Comparison of ENCODE assay signal across 19 cellular contexts in the genomic region with DNA sequence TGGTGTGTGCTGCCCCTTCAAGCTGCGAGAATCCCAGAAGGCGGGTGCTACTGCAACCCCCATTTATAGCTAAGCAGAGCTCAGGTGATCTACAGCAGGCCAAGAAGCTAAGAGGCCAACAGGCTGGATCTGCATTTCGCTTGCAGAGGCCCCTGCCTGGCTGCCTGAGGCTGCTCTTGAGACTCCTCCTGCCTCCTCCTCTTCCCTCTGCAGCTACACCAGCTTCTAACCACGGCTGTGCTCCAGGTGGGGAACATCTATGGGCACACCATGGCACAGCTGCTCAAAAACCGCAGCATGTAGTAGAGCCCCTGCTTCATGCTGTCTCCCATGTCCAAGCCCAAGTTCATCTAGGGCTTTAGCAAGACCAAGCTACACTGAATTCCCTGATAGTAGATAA.
DNase-seq lines count a peak whose midpoint lies in the region; ATAC-seq and TF ChIP-seq lines count a peak whose summit lies in the region.
"Had no signal": no experiment of that assay in that cellular context is flagged by ENCODE, and none has a peak within 500 bp of the region (broad histone marks: within the 10 kb centered on the region; RNA-seq: fewer than 3 reads in every experiment).

No MANE protein-coding gene starts in this region.

- no peak overlapping the region for H3K27ac Mint-ChIP-seq in type B pancreatic cell
- H3K27ac Mint-ChIP-seq: B cell; CD4-positive, CD25-positive, alpha-beta regulatory T cell; CD8-positive, alpha-beta T cell had no signal

- H3K4me1 Mint-ChIP-seq in type B pancreatic cell (ENCODE audit: unreplicated experiment) = no peaks in the 10 kb centered on the region
- H3K4me1 Mint-ChIP-seq: B cell; CD4-positive, CD25-positive, alpha-beta regulatory T cell had no signal

- DNase-seq in NCI-H82 (lab: John Stamatoyannopoulos, UW) (peak; percentile 11), NCI-H82 treated with DMSO at 0.1 percent for 48 hours (lab: John Stamatoyannopoulos, UW; ENCODE audit: unreplicated experiment) (no peak), DND-41 (peak; percentile 21), RPMI8226 (peak; percentile 83), type B pancreatic cell (ENCODE audit: extremely low spot score, unreplicated experiment) (peak; percentile 47), DMS114 treated with DMSO at 0.1 percent for 48 hours (lab: John Stamatoyannopoulos, UW; ENCODE audit: unreplicated experiment) (no peak)
- DNase-seq: Caco-2; CD4-positive, CD25-positive, alpha-beta regulatory T cell; CD8-positive, alpha-beta T cell; DMS79; GF-D8; GM23248; H7; HCEC 1CT had no signal

- H3K36me3 Mint-ChIP-seq in type B pancreatic cell = no peaks in the 10 kb centered on the region
- H3K36me3 Mint-ChIP-seq: CD4-positive, CD25-positive, alpha-beta regulatory T cell; CD8-positive, alpha-beta T cell had no signal

- H3K9me3 Mint-ChIP-seq in type B pancreatic cell = peaks cover 6% of the 10 kb centered on the region
- H3K9me3 Mint-ChIP-seq: CD4-positive, CD25-positive, alpha-beta regulatory T cell; CD8-positive, alpha-beta T cell had no signal

- H3K9me3 ChIP-seq in DND-41 (ENCODE audit: insufficient read depth, low read length, severe bottlenecking) = peaks cover 2% of the 10 kb centered on the region
- H3K9me3 ChIP-seq: Caco-2 had no signal

- no peak overlapping the region for H3K4me3 ChIP-seq in DND-41 (ENCODE audit: low read depth in 1 of 2, low read length in 2 of 2)
- H3K4me3 ChIP-seq: BLaER1, GM23248 had no signal

- no peak overlapping the region for H2AFZ ChIP-seq in DND-41 (ENCODE audit: low read depth, low read length)
- H2AFZ ChIP-seq: GM23248 had no signal

- H3K4me2 ChIP-seq in DND-41 (ENCODE audit: insufficient read depth, low read length) = no peak overlapping the region
- H3K4me2 ChIP-seq: BLaER1 had no signal

- H4K20me1 ChIP-seq in DND-41 (ENCODE audit: insufficient read depth, low read length) = no peaks in the 10 kb centered on the region
- H4K20me1 ChIP-seq: BLaER1 had no signal

- no peak overlapping the region for H3K4me3 Mint-ChIP-seq in type B pancreatic cell
- H3K4me3 Mint-ChIP-seq: B cell; CD4-positive, CD25-positive, alpha-beta regulatory T cell; CD8-positive, alpha-beta T cell had no signal

- ATAC-seq in DND-41 (ENCODE audit: insufficient read depth, low read depth) (peak; percentile 72), GM18519 (IDR thresholded peaks at IDR 0.05; ENCODE audit: low FRiP score, unreplicated experiment) (no peak)
- ATAC-seq: CD8-positive, alpha-beta T cell had no signal

- TF ChIP-seq CTCF in DND-41 (IDR thresholded peaks at IDR 0.05; ENCODE audit: borderline replicate concordance, extremely low read depth, low read length, poor library complexity, severe bottlenecking) (no peak), type B pancreatic cell (conservative IDR thresholded peaks at IDR 0.05) (no peak)

- no peaks in the 10 kb centered on the region for H3K36me3 ChIP-seq in DND-41 (ENCODE audit: insufficient read depth, low read length)
- H3K36me3 ChIP-seq: BLaER1 had no signal

- H3K27ac ChIP-seq in DND-41 (ENCODE audit: low read length) = no peak overlapping the region
- H3K27ac ChIP-seq: 22Rv1, BLaER1, C4-2B, GM23248 had no signal

- no peaks in the 10 kb centered on the region for H3K4me1 ChIP-seq in DND-41 (ENCODE audit: insufficient read depth, low read length)
- H3K4me1 ChIP-seq: BLaER1, Caco-2 had no signal

- H3K9ac ChIP-seq in DND-41 (ENCODE audit: low read depth, low read length) = no peak overlapping the region
- H3K9ac ChIP-seq: BLaER1, GM23248 had no signal

- H3K27me3 Mint-ChIP-seq in type B pancreatic cell = peaks cover 4% of the 10 kb centered on the region
- H3K27me3 Mint-ChIP-seq: B cell had no signal

- no peaks in the 10 kb centered on the region for H3K79me2 ChIP-seq in DND-41 (ENCODE audit: insufficient read depth, low read length)

- no peaks in the 10 kb centered on the region for H3K27me3 ChIP-seq in DND-41 (ENCODE audit: insufficient read depth, low read length, poor library complexity)
- H3K27me3 ChIP-seq: BLaER1 had no signal

Comparison
In these comparisons a context has a peak if more than half of its experiments do, and no peak if none do; other contexts are left out.
1. DNase-seq: peak in NCI-H82 (single experiment), DND-41 (single experiment), RPMI8226 (single experiment) and type B pancreatic cell (single experiment); none in NCI-H82 treated with DMSO at 0.1 percent for 48 hours (single experiment) and DMS114 treated with DMSO at 0.1 percent for 48 hours (single experiment).